Comparison of ENCODE assay signal across 6 cellular contexts in the genomic region with DNA sequence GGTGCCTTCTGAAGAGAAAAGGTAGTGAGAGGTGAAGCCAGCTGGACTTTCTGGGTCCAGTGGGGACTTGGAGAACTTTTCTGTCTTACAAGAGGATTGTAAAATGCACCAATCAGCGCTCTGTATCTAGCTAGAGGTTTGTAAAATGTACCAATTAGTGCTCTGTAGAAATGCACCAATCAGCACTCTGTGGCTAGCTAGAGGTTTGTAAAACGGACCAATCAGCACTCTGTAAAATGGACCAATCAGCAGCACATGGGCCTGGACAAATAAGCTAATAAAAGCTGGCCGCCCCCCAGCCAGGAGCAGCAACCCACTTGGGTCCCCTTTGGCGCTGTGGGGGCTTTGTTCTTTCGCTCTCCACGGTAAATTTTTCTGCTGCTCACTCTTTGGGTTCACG. TPM values are rescaled to one million over a fixed set of nuclear protein-coding genes. Genes with fewer than 3 reads are reported as not detected.
DNase-seq lines count a peak whose midpoint lies in the region; ATAC-seq and TF ChIP-seq lines count a peak whose summit lies in the region.
"Not testable (repeated sequence)": the region's sequence is repeated elsewhere in the genome, so short reads cannot be mapped to it uniquely, and the experiment has no call there.

No MANE protein-coding gene starts in this region.

- H3K27me3 Mint-ChIP-seq in T-cell; nephron (ENCODE audit: low read depth): not testable (repeated sequence)

- not testable (repeated sequence) for H3K9ac ChIP-seq in HCT116 (ENCODE audit: low read length)

- H3K9me3 ChIP-seq in HCT116 (ENCODE audit: control insufficient read depth in 1 of 2, insufficient read depth in 1 of 2, low read depth in 1 of 2, low read length in 2 of 2); testis: not testable (repeated sequence)

- BruUV-seq in HCT116 (replicated peaks; lab: Mats Ljungman, UMichigan) = not testable (repeated sequence)

- H2AFZ ChIP-seq in HCT116 (ENCODE audit: low read depth, low read length, poor library complexity, severe bottlenecking) = peak overlapping the region; percentile 98

- not testable (repeated sequence) for H3K27ac ChIP-seq in HCT116 (ENCODE audit: low read depth, low read length); testis

- POLR2A ChIA-PET in HCT116 (lab: Charles Lee) (interaction anchor here (0.9 kb wide), 1 partner anchor 10 kb away, joined by 5 read pairs; no protein-coding TSS in a partner anchor), T-cell (lab: Charles Lee) (interaction anchor here in 1 of 2 donors (0.5 kb wide), 1 partner anchor 55 kb away, joined by 7 read pairs; no protein-coding TSS in a partner anchor)

- H3K4me2 ChIP-seq in HCT116 (ENCODE audit: low read length) = peak overlapping the region; percentile 79

- H3K9me2 ChIP-seq in HCT116 (ENCODE audit: insufficient read depth) = not testable (repeated sequence)

- not testable (repeated sequence) for H3K4me3 ChIP-seq in HCT116 (replicated peaks in 1 of 2; ENCODE audit: low read depth in 1 of 2, low read length in 2 of 2)
- H3K4me3 ChIP-seq in testis = peak overlapping the region in 1 of 2 donors; percentile 12

- not testable (repeated sequence) for H3K36me3 ChIP-seq in HCT116 (ENCODE audit: control insufficient read depth in 1 of 2, insufficient read depth in 2 of 2, low read length in 2 of 2); testis (ENCODE audit: low read depth, missing control alignments)

- intact Hi-C loops in HCT116 (cut with micrococcal nuclease); testis (cut with DNase I; ENCODE audit: low total_unique reads): not testable (repeated sequence)

- not testable (repeated sequence) for H3K9me3 Mint-ChIP-seq in T-cell, nephron

- H3K4me3 Mint-ChIP-seq in T-cell = peak overlapping the region in 2 of 3 donors; percentile 39 to 84
- H3K4me3 Mint-ChIP-seq in nephron = peak overlapping the region in 2 of 3 experiments; percentile 58 to 74

- H3K4me1 ChIP-seq in HCT116 (ENCODE audit: control insufficient read depth in 1 of 2, insufficient read depth in 2 of 2, low read length in 2 of 2) (peaks cover 25 to 39% of the 10 kb centered on the region in 2 experiments; a peak in 3 of 4 replicates), testis (peaks cover 10% of the 10 kb centered on the region)

- not testable (repeated sequence) for H3K27ac Mint-ChIP-seq in T-cell, nephron

- peaks cover 20% of the 10 kb centered on the region for H3K79me2 ChIP-seq in HCT116 (ENCODE audit: insufficient read depth, low read length)

- H3K4me1 Mint-ChIP-seq in T-cell (peaks cover 30 to 39% (median 34%) of the 10 kb centered on the region in 3 donors), nephron (peaks cover 21% of the 10 kb centered on the region)

- RAD21 ChIA-PET in HCT116 (lab: Charles Lee; ENCODE audit: low non-redundant PET in 1 of 2, low total read pairs in 2 of 2, uncharacterized antibody in 2 of 2, unreplicated experiment in 2 of 2) = interaction anchor here in 1 of 2 experiments (0.7 kb wide), 1 partner anchor 10 kb away, joined by 3 read pairs; no protein-coding TSS in a partner anchor

- WGBS in testis, 2 donors = 65 to 69% methylated on average over 7 of the region's 7 CpGs

- not testable (repeated sequence) for TF ChIP-seq CTCF in HCT116 (IDR thresholded peaks at IDR 0.05 in 2 of 3, conservative IDR thresholded peaks at IDR 0.05 in 1 of 3; ENCODE audit: borderline replicate concordance in 1 of 3, insufficient read depth in 1 of 3, low read depth in 2 of 3, low read length in 2 of 3); nephron (IDR thresholded peaks at IDR 0.05; ENCODE audit: unreplicated experiment in 3 of 3); testis (IDR thresholded peaks at IDR 0.05)

- H3K27me3 ChIP-seq in HCT116 (ENCODE audit: insufficient read depth, low read length); testis: not testable (repeated sequence)

- not testable (repeated sequence) for TF ChIP-seq RAD21 in HCT116 (IDR thresholded peaks at IDR 0.05; ENCODE audit: low read depth)

- not testable (repeated sequence) for H4K20me1 ChIP-seq in HCT116 (ENCODE audit: insufficient read depth)

- not testable (repeated sequence) for H3K36me3 Mint-ChIP-seq in T-cell; nephron (ENCODE audit: low read depth)

- not testable (repeated sequence) for DNase-seq in HCT116 (ENCODE audit: low read depth, low spot score); T-cell
- peak; percentile 34 for DNase-seq in activated effector memory CD4-positive, alpha-beta T cell treated with anti-CD3 and anti-CD28 coated beads, Interleukin-2, amount 50 U/mL, for 16 hours
- DNase-seq in left lobe of liver (ENCODE audit: low spot score) (peak; percentile 37), testis (peak; percentile 69)

- TF ChIP-seq POLR2A in HCT116 (IDR thresholded peaks at IDR 0.05; ENCODE audit: borderline replicate concordance, extremely low read depth, insufficient read depth, insufficient read length); testis (IDR thresholded peaks at IDR 0.05): not testable (repeated sequence)

- not testable (repeated sequence) for ATAC-seq in HCT116; T-cell (replicated peaks in 1 of 4); left lobe of liver

- CTCF ChIA-PET in HCT116 (lab: Charles Lee) = interaction anchor here (2.3 kb wide), 1 partner anchor 44 kb away, joined by 6 read pairs; no protein-coding TSS in a partner anchor
- CTCF ChIA-PET in T-cell (lab: Charles Lee) = interaction anchor here in 1 of 2 donors (0.9 kb wide), 1 partner anchor 58 kb away, joined by 3 read pairs; no protein-coding TSS in a partner anchor

TF ChIP-seq in HCT116, 20 proteins besides CTCF, POLR2A, EP300 and RAD21:
- TF ChIP-seq SP1 (IDR thresholded peaks at IDR 0.05; ENCODE audit: low read depth) = peak; percentile 18; the same call in 1 of the 2 replicates

RNA-seq across cellular contexts. Expression of a gene that starts 1.6 kb away (rescaled TPM):
- total RNA-seq in HCT116 (2021; ENCODE audit: unreplicated experiment) (5.3 TPM), T-cell (10 to 100 TPM in 4 of 5 donors, 1 to 10 TPM in 1; 7.9 to 16.7 (median 13.6) TPM), left lobe of liver (6.7 TPM), testis (10 to 100 TPM; 42.6 to 50.1 TPM)
- polyA plus RNA-seq in HCT116 (2012) = 2.4 and 2.8 TPM in 2 replicates
- 19.6 TPM for polyA plus RNA-seq in testis (ENCODE audit: insufficient read depth, low read depth, low replicate concordance)
